ENCODE assay signal across 9 cellular contexts in genomic region chr15:29935296-29936020, GRCh38.
DNase-seq lines count a peak whose midpoint lies in the region; ATAC-seq, FAIRE-seq and TF ChIP-seq lines count a peak whose summit lies in the region.
"Had no signal": no experiment of that assay in that cellular context is flagged by ENCODE, and none has a peak within 500 bp of the region (broad histone marks: within the 10 kb centered on the region; RNA-seq: fewer than 3 reads in every experiment).

No MANE protein-coding gene starts in this region.

- H3K4me3 Mint-ChIP-seq in H9 (no peak overlapping the region), astrocyte (ENCODE audit: unreplicated experiment) (no peak overlapping the region)
- H3K4me3 Mint-ChIP-seq in activated T-cell treated with anti-CD3 and anti-CD28 coated beads, Interleukin-2, amount 50 U/mL, for 24 hours, result no peak overlapping the region

- H4K8ac ChIP-seq in H9 (replicated peaks; ENCODE audit: insufficient read length, low read depth, low read length), result no peak overlapping the region

- no peak overlapping the region for H2BK120ac ChIP-seq in H9 (ENCODE audit: low read depth, low read length, poor library complexity, severe bottlenecking)

- no peaks in the 10 kb centered on the region for H3K79me1 ChIP-seq in H9 (ENCODE audit: insufficient read depth, low read depth, low read length, poor library complexity, severe bottlenecking)

- no peaks in the 10 kb centered on the region for H3K9me3 ChIP-seq in H9 (ENCODE audit: control insufficient read depth, low read depth, low read length)
- H3K9me3 ChIP-seq in astrocyte (ENCODE audit: insufficient read depth, low read depth, low read length), result no peaks in the 10 kb centered on the region
- H3K9me3 ChIP-seq in kidney (ENCODE audit: control insufficient read depth in 1 of 2, low read length in 2 of 2), result no peaks in the 10 kb centered on the region
- H3K9me3 ChIP-seq in upper lobe of left lung, result no peaks in the 10 kb centered on the region

- H3K27me3 ChIP-seq in H9 (ENCODE audit: insufficient read depth, low read length) (no peaks in the 10 kb centered on the region), astrocyte (ENCODE audit: insufficient read depth, low read length) (no peaks in the 10 kb centered on the region), upper lobe of left lung (no peaks in the 10 kb centered on the region)

- no peak for ATAC-seq in HG03378 (IDR thresholded peaks at IDR 0.05; ENCODE audit: unreplicated experiment)
- ATAC-seq in HG03139 (IDR thresholded peaks at IDR 0.05; ENCODE audit: unreplicated experiment), result no peak
- no peak for ATAC-seq in upper lobe of left lung (ENCODE audit: low FRiP score in 2 of 2)
- ATAC-seq: stimulated activated naive CD8-positive, alpha-beta T cell treated with anti-CD3 and anti-CD28 coated beads, Interleukin-15, Interleukin-2, amounts not matched to agents 100 U/mL and 50 U/mL, for 24 hours had no signal

- no peaks in the 10 kb centered on the region for H3K9me3 Mint-ChIP-seq in H9
- peaks cover 8% of the 10 kb centered on the region for H3K9me3 Mint-ChIP-seq in astrocyte (ENCODE audit: unreplicated experiment)
- H3K9me3 Mint-ChIP-seq in activated T-cell treated with anti-CD3 and anti-CD28 coated beads, Interleukin-2, amount 50 U/mL, for 24 hours, result no peaks in the 10 kb centered on the region

- H2AK5ac ChIP-seq in H9 (ENCODE audit: insufficient read length, low read length), result no peak overlapping the region

- H3K23ac ChIP-seq in H9 (ENCODE audit: insufficient read length, low read depth, low read length), result no peak overlapping the region

- H3K4ac ChIP-seq in H9 (ENCODE audit: low read depth, low read length), result no peak overlapping the region

- H3K23me2 ChIP-seq in H9 (ENCODE audit: insufficient read length, low read depth, low read length, poor library complexity, severe bottlenecking), result no peaks in the 10 kb centered on the region

- H3K4me1 Mint-ChIP-seq in H9 (peaks cover 10 to 12% of the 10 kb centered on the region in 2 experiments), astrocyte (ENCODE audit: low read depth, unreplicated experiment) (peaks cover 46% of the 10 kb centered on the region)
- H3K4me1 Mint-ChIP-seq in activated T-cell treated with anti-CD3 and anti-CD28 coated beads, Interleukin-2, amount 50 U/mL, for 24 hours (ENCODE audit: low read depth), result no peaks in the 10 kb centered on the region

- H3K4me1 ChIP-seq in H9 (ENCODE audit: insufficient read depth, low read length) (no peaks in the 10 kb centered on the region; the same call in 1 of the 2 replicates), astrocyte (ENCODE audit: insufficient read depth, low read length) (peaks cover 26% of the 10 kb centered on the region), kidney (ENCODE audit: control insufficient read depth in 1 of 2, insufficient read depth in 1 of 2, low read depth in 1 of 2, low read length in 2 of 2) (no peaks in the 10 kb centered on the region), upper lobe of left lung (no peaks in the 10 kb centered on the region)

- no peak overlapping the region for H2BK20ac ChIP-seq in H9 (ENCODE audit: low read depth, low read length, poor library complexity, severe bottlenecking)

- intact Hi-C loops in kidney (cut with DNase I), result no loop called here

- no peak for TF ChIP-seq EP300 in upper lobe of left lung (IDR thresholded peaks at IDR 0.05)

- H3K27me3 Mint-ChIP-seq in H9 (ENCODE audit: low read depth), result no peaks in the 10 kb centered on the region
- H3K27me3 Mint-ChIP-seq in astrocyte (ENCODE audit: low read depth, unreplicated experiment), result no peaks in the 10 kb centered on the region
- H3K27me3 Mint-ChIP-seq in activated T-cell treated with anti-CD3 and anti-CD28 coated beads, Interleukin-2, amount 50 U/mL, for 24 hours, result peaks cover 29% of the 10 kb centered on the region

- TF ChIP-seq CTCF in 22Rv1 (IDR thresholded peaks at IDR 0.05) (peak; percentile 29), H9 (conservative IDR thresholded peaks at IDR 0.05) (peak; percentile 50; the same call in 2 of the 3 replicates), astrocyte (IDR thresholded peaks at IDR 0.05; ENCODE audit: insufficient read depth, low read depth, low read length) (no peak), kidney (IDR thresholded peaks at IDR 0.05; ENCODE audit: borderline replicate concordance, extremely low read depth, insufficient read depth) (peak; percentile 28), upper lobe of left lung (IDR thresholded peaks at IDR 0.05) (no peak)

- DNase-seq in H9 (peak; percentile 45), astrocyte (ENCODE audit: low read depth) (no peak), kidney (no peak), upper lobe of left lung (no peak)
- DNase-seq in activated T-cell treated with anti-CD3 and anti-CD28 coated beads, Interleukin-2, amount 50 U/mL, for 24 hours, result no peak
- DNase-seq: stimulated activated naive CD8-positive, alpha-beta T cell treated with anti-CD3 and anti-CD28 coated beads, Interleukin-15, Interleukin-2, amounts not matched to agents 100 U/mL and 50 U/mL, for 24 hours had no signal

- H3K18ac ChIP-seq in H9 (ENCODE audit: insufficient read length, low read depth, low read length), result no peak overlapping the region

- H3K36me3 ChIP-seq in astrocyte (ENCODE audit: insufficient read depth, low read length), result no peaks in the 10 kb centered on the region
- H3K36me3 ChIP-seq in kidney (ENCODE audit: control insufficient read depth in 1 of 2, insufficient read depth in 2 of 2, low read length in 2 of 2), result no peaks in the 10 kb centered on the region
- H3K36me3 ChIP-seq in upper lobe of left lung, result no peaks in the 10 kb centered on the region

- no peaks in the 10 kb centered on the region for H3K36me3 Mint-ChIP-seq in H9 (ENCODE audit: insufficient read depth in 1 of 3, low read depth in 3 of 3)
- H3K36me3 Mint-ChIP-seq in astrocyte (ENCODE audit: low read depth, unreplicated experiment), result no peaks in the 10 kb centered on the region
- no peaks in the 10 kb centered on the region for H3K36me3 Mint-ChIP-seq in activated T-cell treated with anti-CD3 and anti-CD28 coated beads, Interleukin-2, amount 50 U/mL, for 24 hours (ENCODE audit: low read depth)

- no peak overlapping the region for H3K27ac ChIP-seq in 22Rv1
- no peak overlapping the region for H3K27ac ChIP-seq in H9 (ENCODE audit: insufficient read length, low read depth, low read length)
- no peak overlapping the region for H3K27ac ChIP-seq in astrocyte (ENCODE audit: low read depth, low read length)
- no peak overlapping the region for H3K27ac ChIP-seq in kidney (ENCODE audit: low read depth in 2 of 2, low read length in 2 of 2)
- no peak overlapping the region for H3K27ac ChIP-seq in upper lobe of left lung

- TF ChIP-seq POLR2A in upper lobe of left lung (IDR thresholded peaks at IDR 0.05), result no peak

- H3K4me2 ChIP-seq in H9 (ENCODE audit: insufficient read depth, insufficient read length, low read length), result no peak overlapping the region
- H3K4me2 ChIP-seq in astrocyte (ENCODE audit: low read length), result no peak overlapping the region

- H2BK15ac ChIP-seq in H9 (ENCODE audit: low read depth, low read length), result no peak overlapping the region

- H2AFZ ChIP-seq in H9 (ENCODE audit: low read length) (no peak overlapping the region), astrocyte (ENCODE audit: low read depth, low read length) (no peak overlapping the region)

- H3K9ac ChIP-seq in H9 (ENCODE audit: extremely low read depth, insufficient read length, low read length) (no peak overlapping the region), astrocyte (ENCODE audit: low read length) (no peak overlapping the region), kidney (ENCODE audit: low read length in 2 of 2) (no peak overlapping the region)

- H3K27ac Mint-ChIP-seq in H9 (no peak overlapping the region), astrocyte (ENCODE audit: unreplicated experiment) (peak overlapping the region; percentile 27)
- H3K27ac Mint-ChIP-seq in activated T-cell treated with anti-CD3 and anti-CD28 coated beads, Interleukin-2, amount 50 U/mL, for 24 hours, result no peak overlapping the region

- no peak overlapping the region for H3K56ac ChIP-seq in H9 (ENCODE audit: insufficient read length, low read depth, low read length)

- H3T11ph ChIP-seq in H9 (ENCODE audit: low read length), result no peak overlapping the region

- H3K79me2 ChIP-seq in H9 (ENCODE audit: insufficient read depth, low read length) (no peaks in the 10 kb centered on the region), astrocyte (ENCODE audit: insufficient read depth, low read length) (no peaks in the 10 kb centered on the region)

- no peak overlapping the region for H2BK5ac ChIP-seq in H9 (ENCODE audit: insufficient read length, low read length)

- FAIRE-seq in astrocyte (lab: Jason Lieb, UNC) (no peak), kidney (lab: Jason Lieb, UNC) (no peak)

- no peak overlapping the region for H4K5ac ChIP-seq in H9 (ENCODE audit: insufficient read length, low read depth, low read length)

- H2BK12ac ChIP-seq in H9 (ENCODE audit: insufficient read length, low read depth, low read length), result no peak overlapping the region

- no peak overlapping the region for H3K14ac ChIP-seq in H9 (ENCODE audit: insufficient read depth, low read length)

- H3K4me3 ChIP-seq in astrocyte (ENCODE audit: insufficient read depth, low read depth, low read length), result no peak overlapping the region
- no peak overlapping the region for H3K4me3 ChIP-seq in kidney (ENCODE audit: low read length in 2 of 2)
- no peak overlapping the region for H3K4me3 ChIP-seq in upper lobe of left lung

- no peak overlapping the region for H4K91ac ChIP-seq in H9 (ENCODE audit: insufficient read length, low read depth, low read length)

- WGBS in H9 (ENCODE audit: extremely low coverage, insufficient read length, low lambda C conversion rate), result no CpG with 5 or more reads among the region's 3 CpGs
- 81 to 84% methylated on average over 3 of the region's 3 CpGs for WGBS in upper lobe of left lung, 2 donors

- H4K20me1 ChIP-seq in H9 (ENCODE audit: control insufficient read depth, insufficient read depth, insufficient read length) (no peaks in the 10 kb centered on the region), astrocyte (ENCODE audit: insufficient read depth, low read length) (no peaks in the 10 kb centered on the region)

Comparison
In these comparisons a context has a peak if more than half of its experiments do, and no peak if none do; other contexts are left out.
1. CTCF ChIP-seq: peak in 22Rv1 (single experiment), H9 (single experiment) and kidney (single experiment); none in astrocyte (single experiment) and upper lobe of left lung (0 of 6).